In genomic region chr2:43225093-43225787, GRCh38 we compare ENCODE assay signal across 8 cellular contexts. TPM values are rescaled to one million over a fixed set of nuclear protein-coding genes. Genes with fewer than 3 reads are reported as not detected.
A peak's percentile ranks its signal among the peaks of the same experiment; 100 is the strongest.
DNase-seq lines count a peak whose midpoint lies in the region; ATAC-seq and TF ChIP-seq lines count a peak whose summit lies in the region.

No MANE protein-coding gene starts in this region.

- DNase-seq in H7 (peak; percentile 75), T-helper 1 cell (peak; percentile 45 to 81 (median 58)), ascending aorta (ENCODE audit: low spot score in 2 of 2) (peak in 1 of 2 donors; percentile 75), GM19240 (ENCODE audit: insufficient read length, low spot score) (no peak)
- peak; percentile 31 to 46 for DNase-seq in stimulated activated CD4-positive, alpha-beta T cell treated with anti-CD3 and anti-CD28 coated beads, Interleukin-12 subunit alpha, Interleukin-12 subunit beta, amount 100 ng/mL, for 24 hours (ENCODE audit: low read depth in 2 of 2)

- peak overlapping the region; percentile 92 for H3K4me3 ChIP-seq in H7 (ENCODE audit: insufficient read depth, low read depth, low read length)
- peak overlapping the region; percentile 81 to 89 for H3K4me3 ChIP-seq in ascending aorta
- H3K4me3 ChIP-seq in iPS-15b (ENCODE audit: low read depth, low read length), result peak overlapping the region; percentile 87

- no peaks in the 10 kb centered on the region for H3K27me3 ChIP-seq in H7 (ENCODE audit: control insufficient read depth, insufficient read depth, low read length)
- no peaks in the 10 kb centered on the region for H3K27me3 ChIP-seq in ascending aorta
- H3K27me3 ChIP-seq in iPS-15b (ENCODE audit: control insufficient read depth, insufficient read depth, low read length), result no peaks in the 10 kb centered on the region

- H3K36me3 ChIP-seq in H7 (replicated peaks; ENCODE audit: control insufficient read depth, insufficient read depth, low read length), result peaks cover 6% of the 10 kb centered on the region
- H3K36me3 ChIP-seq in ascending aorta, result peaks cover 30 to 34% of the 10 kb centered on the region in 2 donors
- peaks cover 17% of the 10 kb centered on the region for H3K36me3 ChIP-seq in iPS-15b (ENCODE audit: control insufficient read depth, insufficient read depth, low read length)

- TF ChIP-seq CTCF in 22Rv1 (IDR thresholded peaks at IDR 0.05) (no peak), ascending aorta (IDR thresholded peaks at IDR 0.05) (peak in 1 of 3 experiments; percentile 3)

- H3K9me3 ChIP-seq in ascending aorta, result no peaks in the 10 kb centered on the region
- no peaks in the 10 kb centered on the region for H3K9me3 ChIP-seq in iPS-15b (ENCODE audit: control insufficient read depth, insufficient read depth, low read length)

- H3K27ac ChIP-seq in 22Rv1 (peak overlapping the region; percentile 95), ascending aorta (peak overlapping the region; percentile 98)

- intact Hi-C loops in ascending aorta (cut with DNase I), result loop anchor here (5.0 kb wide), 4 partner anchors 77 to 183 kb away; no protein-coding TSS in a partner anchor

- peak overlapping the region; percentile 95 for H3K9ac ChIP-seq in iPS-15b (ENCODE audit: low read depth, low read length)

- peaks cover 11 to 27% of the 10 kb centered on the region in 2 donors for H3K4me1 ChIP-seq in ascending aorta
- H3K4me1 ChIP-seq in iPS-15b (ENCODE audit: control insufficient read depth, insufficient read depth, low read length), result peaks cover 22% of the 10 kb centered on the region

- ATAC-seq in HG02763 (IDR thresholded peaks at IDR 0.05; ENCODE audit: unreplicated experiment), result no peak

RNA-seq across cellular contexts. Expression of gene ZFP36L2, which starts 1.2 kb away (rescaled TPM):
- 9.5 and 12.0 TPM in 2 replicates for total RNA-seq in H7 (2014; rRNA removed; shearing (Covaris generic))
- total RNA-seq in ascending aorta, result 148 TPM

Comparison
In these comparisons a context has a peak if more than half of its experiments do, and no peak if none do; other contexts are left out.
1. RNA of gene ZFP36L2, which starts 1.2 kb away (total RNA-seq): 148 TPM in ascending aorta (single experiment); 9.5 to 12.0 TPM in H7; every median in the first group is over 10 times any median in the second.
2. Peak in every context shown above with its lines, with median percentiles within 50 percentile points of each other: H3K4me3 ChIP-seq.